Comparison of ENCODE assay signal across 8 cellular contexts in the genomic region with DNA sequence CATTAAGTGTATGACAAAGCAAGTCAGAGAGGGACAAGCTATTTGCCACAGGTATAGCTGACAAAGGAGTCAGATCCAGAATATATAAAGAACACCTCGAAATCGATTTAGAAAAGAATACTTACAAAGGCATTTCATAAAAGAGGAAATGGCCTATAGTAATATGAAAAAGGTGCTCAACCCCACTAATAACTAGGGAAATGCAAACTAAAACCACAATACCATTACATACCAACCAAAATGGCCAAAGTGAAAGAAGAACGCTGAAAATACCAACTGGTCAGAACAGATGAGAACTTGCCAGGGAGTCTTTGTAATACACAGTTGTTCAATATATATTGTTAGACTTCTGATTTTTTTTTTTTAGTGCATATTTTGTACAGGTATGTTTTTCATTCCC.
DNase-seq lines count a peak whose midpoint lies in the region; ATAC-seq and TF ChIP-seq lines count a peak whose summit lies in the region.

No MANE protein-coding gene starts in this region.

- POLR2A ChIA-PET in activated CD8-positive, alpha-beta T cell treated with anti-CD3 and anti-CD28 coated beads for 36 hours (lab: Charles Lee) = interaction anchor here (0.7 to 1.0 kb wide), 2 partner anchors 11 to 162 kb away, joined by 3 read pairs; no protein-coding TSS in a partner anchor
- POLR2A ChIA-PET in A673 (lab: Charles Lee; ENCODE audit: low non-redundant PET) = no interaction called here

- in situ Hi-C loops in GM13977 (cut with MboI; ENCODE audit: low pct_unique_long_range_greater_than_20kb, low sequenced_read_pairs, unreplicated experiment) = no loop called here

- BruUV-seq in A673 (replicated peaks; lab: Mats Ljungman, UMichigan) = no TSS peak

- H3K9me3 Mint-ChIP-seq in activated CD8-positive, alpha-beta T cell treated with anti-CD3 and anti-CD28 coated beads for 36 hours = no peaks in the 10 kb centered on the region

- H3K4me1 Mint-ChIP-seq in activated CD8-positive, alpha-beta T cell treated with anti-CD3 and anti-CD28 coated beads for 36 hours (ENCODE audit: low read depth) = peaks cover 39% of the 10 kb centered on the region

- ATAC-seq in GM19452 (IDR thresholded peaks at IDR 0.05; ENCODE audit: unreplicated experiment) = peak; percentile 74
- ATAC-seq in HG03045 (IDR thresholded peaks at IDR 0.05; ENCODE audit: unreplicated experiment) = peak; percentile 51
- no peak for ATAC-seq in activated CD8-positive, alpha-beta T cell treated with anti-CD3 and anti-CD28 coated beads for 36 hours

- CTCF ChIA-PET in activated CD8-positive, alpha-beta T cell treated with anti-CD3 and anti-CD28 coated beads for 36 hours (lab: Charles Lee) = interaction anchor here (0.8 to 2.3 kb wide), 8 partner anchors 9 to 41 kb away, joined by 3 to 9 read pairs (median 4); no protein-coding TSS in a partner anchor
- CTCF ChIA-PET in A673 (lab: Charles Lee) = interaction anchor here (0.6 kb wide), 1 partner anchor 380 kb away, joined by 4 read pairs; no protein-coding TSS in a partner anchor

- H3K9me3 ChIP-seq in prostate gland = no peaks in the 10 kb centered on the region
- H3K9me3 ChIP-seq in A673 (ENCODE audit: low read depth, low read length, poor library complexity, severe bottlenecking) = no peaks in the 10 kb centered on the region

- WGBS in prostate gland = 76% methylated on average over 3 of the region's 3 CpGs

- DNase-seq in GM13977 (ENCODE audit: low spot score) (peak; percentile 39), cardiac septum (ENCODE audit: low spot score) (no peak), DMS114 treated with DMSO at 0.1 percent for 48 hours (lab: John Stamatoyannopoulos, UW; ENCODE audit: unreplicated experiment) (no peak), prostate gland (ENCODE audit: low spot score) (no peak), A673 (ENCODE audit: low spot score) (no peak)
- DNase-seq in activated CD8-positive, alpha-beta T cell treated with anti-CD3 and anti-CD28 coated beads for 36 hours = no peak

- H3K36me3 ChIP-seq in prostate gland (no peaks in the 10 kb centered on the region), A673 (ENCODE audit: insufficient read depth, low read length, poor library complexity, severe bottlenecking) (peaks cover 2% of the 10 kb centered on the region)

- H3K27me3 Mint-ChIP-seq in activated CD8-positive, alpha-beta T cell treated with anti-CD3 and anti-CD28 coated beads for 36 hours = no peaks in the 10 kb centered on the region

- no peak for TF ChIP-seq POLR2A in prostate gland (IDR thresholded peaks at IDR 0.05)

- peak overlapping the region; percentile 55 for H3K4me3 Mint-ChIP-seq in activated CD8-positive, alpha-beta T cell treated with anti-CD3 and anti-CD28 coated beads for 36 hours

- peaks cover 22% of the 10 kb centered on the region for H3K36me3 Mint-ChIP-seq in activated CD8-positive, alpha-beta T cell treated with anti-CD3 and anti-CD28 coated beads for 36 hours (ENCODE audit: low read depth)

- H3K27ac ChIP-seq in prostate gland (no peak overlapping the region), A673 (ENCODE audit: low read depth, low read length, poor library complexity, severe bottlenecking) (no peak overlapping the region)

- H3K4me1 ChIP-seq in prostate gland (replicated peaks) (no peaks in the 10 kb centered on the region), A673 (ENCODE audit: insufficient read depth, low read length, poor library complexity, severe bottlenecking) (no peaks in the 10 kb centered on the region)

- H3K27me3 ChIP-seq in prostate gland (replicated peaks; ENCODE audit: insufficient read depth) (no peaks in the 10 kb centered on the region), A673 (replicated peaks; ENCODE audit: insufficient read depth, low read depth, low read length, poor library complexity) (no peaks in the 10 kb centered on the region)

- intact Hi-C loops in activated CD8-positive, alpha-beta T cell treated with anti-CD3 and anti-CD28 coated beads for 36 hours (cut with micrococcal nuclease) = no loop called here
- intact Hi-C loops in cardiac septum (cut with DNase I) = loop anchor here (10.0 kb wide), 1 partner anchor 1512 kb away; a partner anchor contains a TSS
- intact Hi-C loops in prostate gland (cut with DNase I) = loop anchor here (10.0 kb wide), 1 partner anchor 252 kb away; a partner anchor contains a TSS
- intact Hi-C loops in A673 (cut with micrococcal nuclease; ENCODE audit: unreplicated experiment) = loop anchor here (1.0 to 10.0 kb wide), 4 partner anchors 253 to 1642 kb away; no protein-coding TSS in a partner anchor

- TF ChIP-seq CTCF in GM13977 (IDR thresholded peaks at IDR 0.05; ENCODE audit: extremely low read depth, insufficient read depth, missing control alignments) (no peak), prostate gland (IDR thresholded peaks at IDR 0.05) (no peak), A673 (conservative IDR thresholded peaks at IDR 0.05; ENCODE audit: low read depth, low read length) (no peak)
- no peak for TF ChIP-seq CTCF in activated CD8-positive, alpha-beta T cell treated with anti-CD3 and anti-CD28 coated beads for 36 hours (IDR thresholded peaks at IDR 0.05)

- peak overlapping the region; percentile 84 for H3K27ac Mint-ChIP-seq in activated CD8-positive, alpha-beta T cell treated with anti-CD3 and anti-CD28 coated beads for 36 hours

- H3K4me3 ChIP-seq in prostate gland (no peak overlapping the region), A673 (ENCODE audit: low read depth, low read length, poor library complexity, severe bottlenecking) (no peak overlapping the region)
